ENCODE assay signal across 20 cellular contexts in the genomic region with DNA sequence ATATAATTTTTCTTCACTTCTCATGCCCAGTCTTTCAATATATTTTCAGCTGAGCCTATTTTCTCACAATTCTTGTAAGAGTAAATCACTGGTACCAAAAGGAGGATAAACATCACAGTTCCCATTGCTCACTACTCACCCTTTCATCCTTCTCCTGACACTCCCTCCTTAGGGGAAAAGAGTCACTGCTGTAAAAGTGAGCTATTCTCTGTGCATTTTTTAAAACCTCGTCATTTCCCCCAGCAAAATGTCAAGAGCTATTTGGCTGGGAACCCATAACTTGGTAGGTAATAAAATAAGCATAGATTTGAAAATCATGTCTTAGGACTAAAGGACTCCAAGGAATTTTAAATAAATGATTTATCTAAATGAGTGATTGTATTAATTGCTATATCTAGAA.
A peak's percentile ranks its signal among the peaks of the same experiment; 100 is the strongest.
DNase-seq lines count a peak whose midpoint lies in the region; ATAC-seq and TF ChIP-seq lines count a peak whose summit lies in the region.
"Had no signal": no experiment of that assay in that cellular context is flagged by ENCODE, and none has a peak within 500 bp of the region (broad histone marks: within the 10 kb centered on the region; RNA-seq: fewer than 3 reads in every experiment).

No MANE protein-coding gene starts in this region.

- H3K4me2 ChIP-seq in GM23248 (ENCODE audit: unreplicated experiment) = no peak overlapping the region
- H3K4me2 ChIP-seq: A549, BLaER1, KMS-11 had no signal

- TF ChIP-seq CTCF in RWPE2 (IDR thresholded peaks at IDR 0.05; ENCODE audit: poor library complexity, severe bottlenecking) = no peak
- TF ChIP-seq CTCF in fibroblast of villous mesenchyme (IDR thresholded peaks at IDR 0.05; ENCODE audit: insufficient read depth, low read depth, low read length) = no peak

- H3F3A ChIP-seq in GM23248 (ENCODE audit: insufficient read depth) = no peaks in the 10 kb centered on the region

- no peaks in the 10 kb centered on the region for H3K9me2 ChIP-seq in GM23248 (ENCODE audit: insufficient read depth)

- H3K9me3 ChIP-seq in GM23248 (ENCODE audit: low read depth) (no peaks in the 10 kb centered on the region), RWPE2 (ENCODE audit: severe bottlenecking) (no peaks in the 10 kb centered on the region)
- H3K9me3 ChIP-seq: A549, BLaER1 had no signal

- H3K4me1 ChIP-seq in GM23248 (ENCODE audit: insufficient read depth) (no peaks in the 10 kb centered on the region), RWPE2 (ENCODE audit: insufficient read depth, poor library complexity, severe bottlenecking) (no peaks in the 10 kb centered on the region)
- H3K4me1 ChIP-seq: A549, BLaER1 had no signal

- H3K27ac ChIP-seq in GM23248 (no peak overlapping the region), RWPE2 (ENCODE audit: poor library complexity, severe bottlenecking) (no peak overlapping the region)
- H3K27ac ChIP-seq: 22Rv1, A549, BLaER1, KMS-11 had no signal

- H3K4me3 Mint-ChIP-seq in activated T-cell treated with anti-CD3 and anti-CD28 coated beads, Interleukin-2, amount 50 U/mL, for 24 hours = no peak overlapping the region
- H3K4me3 Mint-ChIP-seq: CD8-positive, alpha-beta T cell; HFFc6 had no signal

- H3K36me3 ChIP-seq in GM23248 (ENCODE audit: low read depth) (no peaks in the 10 kb centered on the region), RWPE2 (ENCODE audit: low read depth) (no peaks in the 10 kb centered on the region)
- H3K36me3 ChIP-seq: BLaER1 had no signal

- DNase-seq in AG20443 (ENCODE audit: low spot score) (peak; percentile 14), GM23248 (peak; percentile 1), RWPE2 (ENCODE audit: low spot score) (no peak), fibroblast of villous mesenchyme (ENCODE audit: low read depth) (peak; percentile 0)
- DNase-seq in activated T-cell treated with anti-CD3 and anti-CD28 coated beads, Interleukin-2, amount 50 U/mL, for 24 hours = no peak
- DNase-seq: CD8-positive, alpha-beta T cell; COR-L47; DMS 273 treated with DMSO at 0.1 percent for 48 hours; DMS53; DND-41; GDM1; HFFc6 had no signal

- H3K27me3 Mint-ChIP-seq in activated T-cell treated with anti-CD3 and anti-CD28 coated beads, Interleukin-2, amount 50 U/mL, for 24 hours = peaks cover 3% of the 10 kb centered on the region

- ATAC-seq in RWPE2 (ENCODE audit: low read depth) = peak; percentile 54; the same call in 1 of the 3 replicates
- ATAC-seq in HG03039 (IDR thresholded peaks at IDR 0.05; ENCODE audit: unreplicated experiment) = no peak
- ATAC-seq in GM21528 (IDR thresholded peaks at IDR 0.05; ENCODE audit: low FRiP score, unreplicated experiment) = no peak
- ATAC-seq in GM21447 (IDR thresholded peaks at IDR 0.05; ENCODE audit: unreplicated experiment) = no peak
- ATAC-seq: A549; CD8-positive, alpha-beta T cell; HCT116 had no signal

- H3K4me3 ChIP-seq in GM23248 (no peak overlapping the region), RWPE2 (ENCODE audit: severe bottlenecking) (no peak overlapping the region), fibroblast of villous mesenchyme (ENCODE audit: low read depth, low read length) (no peak overlapping the region)
- H3K4me3 ChIP-seq: A549, BLaER1 had no signal

- H3K9ac ChIP-seq in GM23248 = no peak overlapping the region
- H3K9ac ChIP-seq: BLaER1, KMS-11 had no signal

- WGBS in GM23248 (ENCODE audit: low coverage in 1 of 2, low lambda C conversion rate in 2 of 2, missing lambda C conversion rate in 2 of 2), 2 experiments = 0 to 2% methylated on average over 1 of the region's 1 CpG

- H2AFZ ChIP-seq in GM23248 = no peak overlapping the region

- H3K27ac Mint-ChIP-seq in activated T-cell treated with anti-CD3 and anti-CD28 coated beads, Interleukin-2, amount 50 U/mL, for 24 hours = no peak overlapping the region
- H3K27ac Mint-ChIP-seq: CD8-positive, alpha-beta T cell; HFFc6 had no signal

- no peaks in the 10 kb centered on the region for H3K79me2 ChIP-seq in GM23248 (ENCODE audit: insufficient read depth)

- H3K27me3 ChIP-seq in GM23248 (replicated peaks; ENCODE audit: insufficient read depth) = no peaks in the 10 kb centered on the region
- no peaks in the 10 kb centered on the region for H3K27me3 ChIP-seq in RWPE2 (ENCODE audit: insufficient read depth, poor library complexity, severe bottlenecking)
- H3K27me3 ChIP-seq: BLaER1 had no signal

- H3K9me3 Mint-ChIP-seq in activated T-cell treated with anti-CD3 and anti-CD28 coated beads, Interleukin-2, amount 50 U/mL, for 24 hours = no peaks in the 10 kb centered on the region
- H3K9me3 Mint-ChIP-seq: CD8-positive, alpha-beta T cell had no signal

- H4K20me1 ChIP-seq in GM23248 (ENCODE audit: insufficient read depth) = no peaks in the 10 kb centered on the region
- H4K20me1 ChIP-seq: BLaER1 had no signal

- in situ Hi-C loops in GM23248 (cut with MboI) = no loop called here

- no peaks in the 10 kb centered on the region for H3K36me3 Mint-ChIP-seq in activated T-cell treated with anti-CD3 and anti-CD28 coated beads, Interleukin-2, amount 50 U/mL, for 24 hours (ENCODE audit: low read depth)
- H3K36me3 Mint-ChIP-seq: CD8-positive, alpha-beta T cell had no signal

- H3K4me1 Mint-ChIP-seq in activated T-cell treated with anti-CD3 and anti-CD28 coated beads, Interleukin-2, amount 50 U/mL, for 24 hours (ENCODE audit: low read depth) = peaks cover 2% of the 10 kb centered on the region

Comparison
In these comparisons a context has a peak if more than half of its experiments do, and no peak if none do; other contexts are left out.
1. DNase-seq: peak in AG20443 (single experiment), GM23248 (single experiment) and fibroblast of villous mesenchyme (single experiment); none in RWPE2 (single experiment) and activated T-cell treated with anti-CD3 and anti-CD28 coated beads, Interleukin-2, amount 50 U/mL, for 24 hours (single experiment).